15 cellular contexts compared by ENCODE assay signal in genomic region chr17:47725446-47726109, GRCh38. TPM values are rescaled to one million over a fixed set of nuclear protein-coding genes. Genes with fewer than 3 reads are reported as not detected.
DNase-seq lines count a peak whose midpoint lies in the region; ATAC-seq, FAIRE-seq and TF ChIP-seq lines count a peak whose summit lies in the region.
"Had no signal": no experiment of that assay in that cellular context is flagged by ENCODE, and none has a peak within 500 bp of the region (broad histone marks: within the 10 kb centered on the region; RNA-seq: fewer than 3 reads in every experiment).

No MANE protein-coding gene starts in this region.

- H3K27ac Mint-ChIP-seq in T-helper 17 cell = peak overlapping the region; percentile 37

- H3K36me3 Mint-ChIP-seq in T-helper 17 cell (ENCODE audit: low read depth) = no peaks in the 10 kb centered on the region

- no peak for FAIRE-seq in A549 (lab: Jason Lieb, UNC)
- FAIRE-seq: keratinocyte had no signal

- peaks cover 28% of the 10 kb centered on the region for H3K4me1 Mint-ChIP-seq in T-helper 17 cell

- H3K4me3 Mint-ChIP-seq in T-helper 17 cell = no peak overlapping the region

- TF ChIP-seq RAD21 in A549 (conservative IDR thresholded peaks at IDR 0.05 in 1 of 2, IDR thresholded peaks at IDR 0.05 in 1 of 2) = no peak

- H3K4me2 ChIP-seq in A549 (no peak overlapping the region), DND-41 (ENCODE audit: insufficient read depth, low read length) (no peak overlapping the region)

- peaks cover 23% of the 10 kb centered on the region for H3K27me3 ChIP-seq in DND-41 (ENCODE audit: insufficient read depth, low read length, poor library complexity)

- DNase-seq in A549 (ENCODE audit: low read depth in 1 of 2, low spot score in 1 of 2) (no peak), DND-41 (no peak), T-helper 17 cell (no peak), fibroblast of mammary gland (ENCODE audit: low read depth) (no peak), GOT3 (lab: John Stamatoyannopoulos, UW) (no peak), HK-2 (ENCODE audit: unreplicated experiment) (no peak)
- DNase-seq: activated effector memory CD4-positive, alpha-beta T cell treated with anti-CD3 and anti-CD28 coated beads, Interleukin-2, amount 50 U/mL, for 16 hours; DMS53; NCI-H1092 treated with DMSO at 0.1 percent for 48 hours; sigmoid colon had no signal

- POLR2A ChIA-PET in A549 (lab: Yijun Ruan, JAX) = no interaction called here

- H4K20me1 ChIP-seq in DND-41 (ENCODE audit: insufficient read depth, low read length) = peaks cover 6% of the 10 kb centered on the region; the same call in 1 of the 2 replicates

- CTCF ChIA-PET in A549 (lab: Yijun Ruan, JAX) = interaction anchor here (0.8 to 3.4 kb wide), 11 partner anchors 11 to 246 kb away, joined by 3 to 11 read pairs (median 3); partner anchors contain the start of gene CDK5RAP3

- H3K9me3 ChIP-seq in A549 (no peaks in the 10 kb centered on the region), DND-41 (ENCODE audit: insufficient read depth, low read length, severe bottlenecking) (no peaks in the 10 kb centered on the region), T-helper 17 cell (ENCODE audit: control insufficient read depth, low read length, poor library complexity, severe bottlenecking) (peaks cover 2% of the 10 kb centered on the region)
- H3K9me3 ChIP-seq: sigmoid colon, SJSA1 had no signal

- peaks cover 18% of the 10 kb centered on the region for H3K27me3 Mint-ChIP-seq in T-helper 17 cell

- TF ChIP-seq CTCF in A549 (IDR thresholded peaks at IDR 0.05) (no peak), DND-41 (IDR thresholded peaks at IDR 0.05; ENCODE audit: borderline replicate concordance, extremely low read depth, low read length, poor library complexity, severe bottlenecking) (peak; percentile 35), fibroblast of mammary gland (conservative IDR thresholded peaks at IDR 0.05; ENCODE audit: control insufficient read depth, insufficient read depth, low read depth, low read length) (peak; percentile 16)

- no peak overlapping the region for H3K4me3 ChIP-seq in A549
- H3K4me3 ChIP-seq in DND-41 (ENCODE audit: low read depth in 1 of 2, low read length in 2 of 2) = no peak overlapping the region
- H3K4me3 ChIP-seq in fibroblast of mammary gland (ENCODE audit: control insufficient read depth, low read depth, low read length) = no peak overlapping the region
- H3K4me3 ChIP-seq: sigmoid colon, SJSA1 had no signal

- no peak for TF ChIP-seq POLR2A in A549 (IDR thresholded peaks at IDR 0.05; ENCODE audit: low read length)

- no peaks in the 10 kb centered on the region for H3K36me3 ChIP-seq in DND-41 (ENCODE audit: insufficient read depth, low read length)
- H3K36me3 ChIP-seq: sigmoid colon, SJSA1 had no signal

- WGBS in A549 (ENCODE audit: missing lambda C conversion rate) = 71% methylated on average over 13 of the region's 13 CpGs

- H3K27ac ChIP-seq in A549 (no peak overlapping the region), DND-41 (ENCODE audit: low read length) (no peak overlapping the region)
- H3K27ac ChIP-seq: sigmoid colon, SJSA1 had no signal

- H3K4me1 ChIP-seq in A549 = peaks cover 6% of the 10 kb centered on the region
- H3K4me1 ChIP-seq in DND-41 (ENCODE audit: insufficient read depth, low read length) = no peaks in the 10 kb centered on the region

- H2AFZ ChIP-seq in DND-41 (ENCODE audit: low read depth, low read length) = no peak overlapping the region

- no peaks in the 10 kb centered on the region for H3K79me2 ChIP-seq in DND-41 (ENCODE audit: insufficient read depth, low read length)

- TF ChIP-seq EP300 in A549 (IDR thresholded peaks at IDR 0.05) = no peak

- ATAC-seq in A549 (no peak), DND-41 (ENCODE audit: insufficient read depth, low read depth) (peak; percentile 58; the same call in 1 of the 3 replicates), T-helper 17 cell (no peak), GM19452 (IDR thresholded peaks at IDR 0.05; ENCODE audit: unreplicated experiment) (no peak), GM19023 (IDR thresholded peaks at IDR 0.05; ENCODE audit: unreplicated experiment) (no peak)

- no peak overlapping the region for H3K9ac ChIP-seq in DND-41 (ENCODE audit: low read depth, low read length)

TF ChIP-seq in A549, 52 proteins besides CTCF, POLR2A, EP300 and RAD21:
- TF ChIP-seq GATA3 (IDR thresholded peaks at IDR 0.05; ENCODE audit: borderline replicate concordance) = no peak
- no peak for TF ChIP-seq EHMT2 (IDR thresholded peaks at IDR 0.05; ENCODE audit: low read depth)
- TF ChIP-seq, protein P1, sequence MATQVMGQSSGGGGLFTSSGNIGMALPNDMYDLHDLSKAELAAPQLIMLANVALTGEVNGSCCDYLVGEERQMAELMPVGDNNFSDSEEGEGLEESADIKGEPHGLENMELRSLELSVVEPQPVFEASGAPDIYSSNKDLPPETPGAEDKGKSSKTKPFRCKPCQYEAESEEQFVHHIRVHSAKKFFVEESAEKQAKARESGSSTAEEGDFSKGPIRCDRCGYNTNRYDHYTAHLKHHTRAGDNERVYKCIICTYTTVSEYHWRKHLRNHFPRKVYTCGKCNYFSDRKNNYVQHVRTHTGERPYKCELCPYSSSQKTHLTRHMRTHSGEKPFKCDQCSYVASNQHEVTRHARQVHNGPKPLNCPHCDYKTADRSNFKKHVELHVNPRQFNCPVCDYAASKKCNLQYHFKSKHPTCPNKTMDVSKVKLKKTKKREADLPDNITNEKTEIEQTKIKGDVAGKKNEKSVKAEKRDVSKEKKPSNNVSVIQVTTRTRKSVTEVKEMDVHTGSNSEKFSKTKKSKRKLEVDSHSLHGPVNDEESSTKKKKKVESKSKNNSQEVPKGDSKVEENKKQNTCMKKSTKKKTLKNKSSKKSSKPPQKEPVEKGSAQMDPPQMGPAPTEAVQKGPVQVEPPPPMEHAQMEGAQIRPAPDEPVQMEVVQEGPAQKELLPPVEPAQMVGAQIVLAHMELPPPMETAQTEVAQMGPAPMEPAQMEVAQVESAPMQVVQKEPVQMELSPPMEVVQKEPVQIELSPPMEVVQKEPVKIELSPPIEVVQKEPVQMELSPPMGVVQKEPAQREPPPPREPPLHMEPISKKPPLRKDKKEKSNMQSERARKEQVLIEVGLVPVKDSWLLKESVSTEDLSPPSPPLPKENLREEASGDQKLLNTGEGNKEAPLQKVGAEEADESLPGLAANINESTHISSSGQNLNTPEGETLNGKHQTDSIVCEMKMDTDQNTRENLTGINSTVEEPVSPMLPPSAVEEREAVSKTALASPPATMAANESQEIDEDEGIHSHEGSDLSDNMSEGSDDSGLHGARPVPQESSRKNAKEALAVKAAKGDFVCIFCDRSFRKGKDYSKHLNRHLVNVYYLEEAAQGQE (IDR thresholded peaks at IDR 0.05) = peak; percentile 58; the same call in 1 of the 2 replicates
- TF ChIP-seq MAZ (IDR thresholded peaks at IDR 0.05; ENCODE audit: borderline replicate concordance, low read depth, low read length) = no peak
- TF ChIP-seq FOXS1 (CRISPR knock-in tag; IDR thresholded peaks at IDR 0.05) = no peak

RNA-seq across cellular contexts. Expression of gene TBX21, which starts 7.5 kb away (rescaled TPM):
- polyA plus RNA-seq in A549 (2011; rRNA removed) (0.03 TPM in 1 of 2 replicates, not detected in the other), A549 (2017; fragmentation: RNase III; extraction: RNeasy Plus Mini Kit Qiagen cat#74134 plus additional on column Dnase treatment) (0.04 TPM in 1 of 3 replicates, not detected in the others)
- 0.04 TPM in 1 of 2 replicates, not detected in the other for polyA plus RNA-seq in A549 (2012; cell fraction: cytosol; rRNA removed)
- polyA plus RNA-seq in A549 (2012; cell fraction: nucleus; rRNA removed) = 0.02 TPM in 1 of 2 replicates, not detected in the other
- polyA minus RNA-seq in A549 (2011; rRNA and poly(A)+ RNA removed) = not detected in 2 replicates
- 1 to 10 TPM; 7.9 to 8.8 TPM for total RNA-seq in T-helper 17 cell
- total RNA-seq: SJSA1 had no signal
- polyA plus RNA-seq: BJ, keratinocyte had no signal

RNA-seq across cellular contexts. Expression of gene TBKBP1, which starts 31.6 kb away (rescaled TPM):
- polyA plus RNA-seq in A549 (2011; rRNA removed) (3.3 and 3.4 TPM in 2 replicates), A549 (2017; fragmentation: RNase III; extraction: RNeasy Plus Mini Kit Qiagen cat#74134 plus additional on column Dnase treatment) (7.1 to 9.5 TPM (median 9.3 TPM) in 3 replicates)
- 5.8 and 8.3 TPM in 2 replicates for polyA plus RNA-seq in A549 (2012; cell fraction: cytosol; rRNA removed)
- polyA plus RNA-seq in A549 (2012; cell fraction: nucleus; rRNA removed) = 12.9 and 18.7 TPM in 2 replicates
- 3.0 and 3.7 TPM in 2 replicates for polyA minus RNA-seq in A549 (2011; rRNA and poly(A)+ RNA removed)
- total RNA-seq in T-helper 17 cell = 1 to 10 TPM; 2.4 to 2.6 TPM
